1 cellular context compared by ENCODE assay signal in the genomic region with DNA sequence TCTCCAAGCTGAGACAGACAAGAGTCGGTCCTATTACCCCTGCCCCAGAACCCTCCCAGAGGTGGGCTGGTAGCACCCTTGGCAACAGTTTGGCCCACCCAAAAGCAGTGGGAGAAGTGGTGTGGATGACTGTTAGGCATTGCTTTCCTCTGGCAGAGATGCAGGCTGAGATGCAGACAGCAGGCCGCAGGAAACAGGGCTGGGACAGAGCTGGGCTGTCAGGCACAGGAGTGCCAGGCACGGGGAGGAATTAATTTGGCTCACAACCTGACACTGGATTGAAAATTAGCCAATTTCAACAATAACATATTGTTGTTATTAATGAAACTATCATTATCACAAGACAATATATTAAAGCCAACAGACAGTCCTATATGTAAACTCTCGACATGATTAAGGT.
TF ChIP-seq lines count a peak whose summit lies in the region.

No MANE protein-coding gene starts in this region.

TF ChIP-seq in endothelial cell of umbilical vein, 7 proteins besides CTCF, POLR2A, EP300 and RAD21:
- TF ChIP-seq EZH2 (IDR thresholded peaks at IDR 0.05; ENCODE audit: borderline replicate concordance, low read depth, low read length, severe bottlenecking) (no peak), FOS (IDR thresholded peaks at IDR 0.05; ENCODE audit: borderline replicate concordance, insufficient read depth, low read length) (no peak), MAX (IDR thresholded peaks at IDR 0.05; ENCODE audit: insufficient read depth, insufficient read length) (no peak), MYC (IDR thresholded peaks at IDR 0.05; ENCODE audit: low read depth, low read length) (no peak), GATA2 (IDR thresholded peaks at IDR 0.05; ENCODE audit: insufficient read depth, insufficient read length, low read depth, low read length) (no peak), JUN (IDR thresholded peaks at IDR 0.05; ENCODE audit: borderline replicate concordance, insufficient read depth, insufficient read length, low read depth) (no peak), POLR2AphosphoS5 (IDR thresholded peaks at IDR 0.05; ENCODE audit: insufficient read depth, low read depth, low read length) (no peak)
TF ChIP-seq in endothelial cell of umbilical vein: peak in this region for 0.
